Comparison of ENCODE assay signal across 19 cellular contexts in genomic region chr14:98175881-98176280, GRCh38.
DNase-seq lines count a peak whose midpoint lies in the region; ATAC-seq lines count a peak whose summit lies in the region.
"Had no signal": no experiment of that assay in that cellular context is flagged by ENCODE, and none has a peak within 500 bp of the region (broad histone marks: within the 10 kb centered on the region; RNA-seq: fewer than 3 reads in every experiment).

No MANE protein-coding gene starts in this region.

- no peaks in the 10 kb centered on the region for H3K27me3 Mint-ChIP-seq in activated naive CD4-positive, alpha-beta T cell treated with anti-CD3 and anti-CD28 coated beads, Interleukin-2, amount 50 U/mL, for 24 hours
- no peaks in the 10 kb centered on the region for H3K27me3 Mint-ChIP-seq in T-cell
- H3K27me3 Mint-ChIP-seq in activated naive CD8-positive, alpha-beta T cell treated with anti-CD3 and anti-CD28 coated beads, Interleukin-2, amount 10 ng/mL, durations not matched to agents 7 days and 5 days = no peaks in the 10 kb centered on the region

- CTCF ChIA-PET in T-cell (lab: Charles Lee) = no interaction called here

- DNase-seq in activated naive CD4-positive, alpha-beta T cell treated with anti-CD3 and anti-CD28 coated beads, Interleukin-2, amount 50 U/mL, for 16 hours = no peak
- no peak for DNase-seq in T-cell
- no peak for DNase-seq in activated naive CD8-positive, alpha-beta T cell treated with anti-CD3 and anti-CD28 coated beads, Interleukin-2, amount 10 ng/mL, durations not matched to agents 7 days and 5 days
- DNase-seq in NCI-H2171 (lab: John Stamatoyannopoulos, UW) = no peak
- no peak for DNase-seq in mesenteric fat pad (ENCODE audit: low spot score)
- DNase-seq: cerebellar nuclear complex; kidney glomerular epithelial cell; lower lobe of right lung; mucosa of descending colon; NCI-H1092 treated with DMSO at 0.1 percent for 48 hours; NCI-H226; NCI-H774; OCI-M1; right cardiac atrium; stimulated activated CD4-positive, alpha-beta T cell treated with anti-CD3 and anti-CD28 coated beads, Interleukin-4, amount 100 ng/mL, for 1 hour; stimulated activated naive B cell treated with anti-CD40 and anti-IgM and Interleukin-4, amounts not matched to agents 10 μg/mL and 1 μg/mL and 100 μg/mL, for 72 hours had no signal

- peaks cover 95% of the 10 kb centered on the region for H3K4me1 Mint-ChIP-seq in activated naive CD4-positive, alpha-beta T cell treated with anti-CD3 and anti-CD28 coated beads, Interleukin-2, amount 50 U/mL, for 24 hours
- peaks cover 94 to 97% (median 96%) of the 10 kb centered on the region in 3 donors for H3K4me1 Mint-ChIP-seq in T-cell
- H3K4me1 Mint-ChIP-seq in activated naive CD8-positive, alpha-beta T cell treated with anti-CD3 and anti-CD28 coated beads, Interleukin-2, amount 10 ng/mL, durations not matched to agents 7 days and 5 days = peaks cover 81% of the 10 kb centered on the region
- H3K4me1 Mint-ChIP-seq: stimulated activated naive B cell treated with anti-CD40 and anti-IgM and Interleukin-4, amounts not matched to agents 10 μg/mL and 1 μg/mL and 100 μg/mL, for 72 hours had no signal

- ATAC-seq in T-cell (replicated peaks in 1 of 4) = no peak
- no peak for ATAC-seq in activated naive CD8-positive, alpha-beta T cell treated with anti-CD3 and anti-CD28 coated beads, Interleukin-2, amount 10 ng/mL, durations not matched to agents 7 days and 5 days (ENCODE audit: low read depth)
- no peak for ATAC-seq in HG02852 (IDR thresholded peaks at IDR 0.05; ENCODE audit: unreplicated experiment)
- ATAC-seq: lower lobe of right lung; right cardiac atrium; stimulated activated naive B cell treated with anti-CD40 and anti-IgM and Interleukin-4, amounts not matched to agents 10 μg/mL and 1 μg/mL and 100 μg/mL, for 72 hours had no signal

- peak overlapping the region; percentile 98 for H3K27ac Mint-ChIP-seq in activated naive CD4-positive, alpha-beta T cell treated with anti-CD3 and anti-CD28 coated beads, Interleukin-2, amount 50 U/mL, for 24 hours
- H3K27ac Mint-ChIP-seq in T-cell = peak overlapping the region; percentile 96 to 99
- H3K27ac Mint-ChIP-seq in activated naive CD8-positive, alpha-beta T cell treated with anti-CD3 and anti-CD28 coated beads, Interleukin-2, amount 10 ng/mL, durations not matched to agents 7 days and 5 days = peak overlapping the region; percentile 93
- H3K27ac Mint-ChIP-seq: neural progenitor cell; stimulated activated naive B cell treated with anti-CD40 and anti-IgM and Interleukin-4, amounts not matched to agents 10 μg/mL and 1 μg/mL and 100 μg/mL, for 72 hours had no signal

- H3K36me3 Mint-ChIP-seq in activated naive CD4-positive, alpha-beta T cell treated with anti-CD3 and anti-CD28 coated beads, Interleukin-2, amount 50 U/mL, for 24 hours = peaks cover 2% of the 10 kb centered on the region
- H3K36me3 Mint-ChIP-seq in T-cell = no peaks in the 10 kb centered on the region
- no peaks in the 10 kb centered on the region for H3K36me3 Mint-ChIP-seq in activated naive CD8-positive, alpha-beta T cell treated with anti-CD3 and anti-CD28 coated beads, Interleukin-2, amount 10 ng/mL, durations not matched to agents 7 days and 5 days
- H3K36me3 Mint-ChIP-seq: neural progenitor cell; stimulated activated naive B cell treated with anti-CD40 and anti-IgM and Interleukin-4, amounts not matched to agents 10 μg/mL and 1 μg/mL and 100 μg/mL, for 72 hours had no signal

- no peaks in the 10 kb centered on the region for H3K9me3 Mint-ChIP-seq in activated naive CD4-positive, alpha-beta T cell treated with anti-CD3 and anti-CD28 coated beads, Interleukin-2, amount 50 U/mL, for 24 hours
- H3K9me3 Mint-ChIP-seq in T-cell = no peaks in the 10 kb centered on the region
- no peaks in the 10 kb centered on the region for H3K9me3 Mint-ChIP-seq in activated naive CD8-positive, alpha-beta T cell treated with anti-CD3 and anti-CD28 coated beads, Interleukin-2, amount 10 ng/mL, durations not matched to agents 7 days and 5 days
- H3K9me3 Mint-ChIP-seq: neural progenitor cell had no signal

- H3K4me3 Mint-ChIP-seq in activated naive CD4-positive, alpha-beta T cell treated with anti-CD3 and anti-CD28 coated beads, Interleukin-2, amount 50 U/mL, for 24 hours = peak overlapping the region; percentile 75
- H3K4me3 Mint-ChIP-seq in T-cell = peak overlapping the region; percentile 3 to 80 (median 43)
- peak overlapping the region; percentile 72 for H3K4me3 Mint-ChIP-seq in activated naive CD8-positive, alpha-beta T cell treated with anti-CD3 and anti-CD28 coated beads, Interleukin-2, amount 10 ng/mL, durations not matched to agents 7 days and 5 days
- H3K4me3 Mint-ChIP-seq: neural progenitor cell; stimulated activated naive B cell treated with anti-CD40 and anti-IgM and Interleukin-4, amounts not matched to agents 10 μg/mL and 1 μg/mL and 100 μg/mL, for 72 hours had no signal

- POLR2A ChIA-PET in T-cell (lab: Charles Lee) = interaction anchor here in 1 of 2 donors (0.6 to 0.7 kb wide), 2 partner anchors 10 to 33 kb away, joined by 3 read pairs; no protein-coding TSS in a partner anchor
- POLR2A ChIA-PET in activated naive CD8-positive, alpha-beta T cell treated with anti-CD3 and anti-CD28 coated beads, Interleukin-2, amount 10 ng/mL, durations not matched to agents 7 days and 5 days (lab: Charles Lee) = interaction anchor here (0.7 to 2.4 kb wide), 8 partner anchors 8 to 1096 kb away, joined by 3 to 21 read pairs (median 6); partner anchors contain the start of gene BCL11B
